ENCODE assay signal across 26 cellular contexts in genomic region chr6:92681401-92681800, GRCh38.
"Had no signal": no experiment of that assay in that cellular context is flagged by ENCODE, and none has a peak within 500 bp of the region (broad histone marks: within the 10 kb centered on the region; RNA-seq: fewer than 3 reads in every experiment).

No MANE protein-coding gene starts in this region.

- ATAC-seq: foreskin keratinocyte; heart right ventricle; left colon; natural killer cell; psoas muscle; right cardiac atrium; stimulated activated memory B cell treated with anti-CD40 and anti-IgM and Interleukin-4, amounts not matched to agents 10 μg/mL and 1 μg/mL and 100 μg/mL, for 72 hours; stimulated activated naive CD8-positive, alpha-beta T cell treated with anti-CD3 and anti-CD28 coated beads, Interleukin-15, Interleukin-2, amounts not matched to agents 100 U/mL and 50 U/mL, for 24 hours had no signal

- H3K9me3 ChIP-seq: esophagus muscularis mucosa, heart right ventricle, ovary, psoas muscle, sigmoid colon, testis, tibial artery, upper lobe of left lung had no signal

- DNase-seq: dermis blood vessel endothelial cell; effector memory CD4-positive, alpha-beta T cell; foreskin keratinocyte; glutamatergic neuron; heart right ventricle; hippocampal formation; kidney glomerular epithelial cell; left colon; natural killer cell; occipital lobe; ovary; posterior cingulate gyrus; psoas muscle; right cardiac atrium; sigmoid colon; stimulated activated CD4-positive, alpha-beta T cell treated with anti-CD3 and anti-CD28 coated beads, Interleukin-2, amount 100 ng/mL, for 24 hours; stimulated activated CD4-positive, alpha-beta T cell treated with anti-CD3 and anti-CD28 coated beads, Interleukin-4, amount 100 ng/mL, for 4 hours; stimulated activated naive CD8-positive, alpha-beta T cell treated with anti-CD3 and anti-CD28 coated beads, Interleukin-15, Interleukin-2, amounts not matched to agents 100 U/mL and 50 U/mL, for 24 hours; substantia nigra; testis; tibial artery; upper lobe of left lung had no signal

- H3K4me3 ChIP-seq: coronary artery, esophagus muscularis mucosa, heart right ventricle, lung, ovary, psoas muscle, sigmoid colon, testis, tibial artery, upper lobe of left lung had no signal

- H3K4me1 ChIP-seq: foreskin keratinocyte, psoas muscle, testis, tibial artery, upper lobe of left lung had no signal

- H3K27me3 ChIP-seq: esophagus muscularis mucosa, foreskin keratinocyte, heart right ventricle, ovary, sigmoid colon, testis, tibial artery, upper lobe of left lung had no signal

- H3K27ac ChIP-seq: coronary artery, esophagus muscularis mucosa, foreskin keratinocyte, heart right ventricle, ovary, psoas muscle, sigmoid colon, testis, tibial artery, upper lobe of left lung had no signal

- H3K36me3 ChIP-seq: esophagus muscularis mucosa, heart right ventricle, ovary, sigmoid colon, tibial artery, upper lobe of left lung had no signal
